Comparison of ENCODE assay signal across 7 cellular contexts in genomic region chr16:58381661-58382060, GRCh38.
"Had no signal": no experiment of that assay in that cellular context is flagged by ENCODE, and none has a peak within 500 bp of the region (broad histone marks: within the 10 kb centered on the region; RNA-seq: fewer than 3 reads in every experiment).

No MANE protein-coding gene starts in this region.

- H3K4me2 ChIP-seq: GM23338 had no signal

- H2AFZ ChIP-seq: GM23338 had no signal

- ATAC-seq: GM23338 had no signal

- DNase-seq: H9, HCEC 1CT, KG1 had no signal

- H3K4me3 ChIP-seq: GM23338 had no signal

- FAIRE-seq: H1, H54, HTR-8/SVneo had no signal
